ENCODE assay signal across 18 cellular contexts in genomic region chr1:10106756-10107479, GRCh38.
DNase-seq lines count a peak whose midpoint lies in the region; ATAC-seq and TF ChIP-seq lines count a peak whose summit lies in the region.
"Had no signal": no experiment of that assay in that cellular context is flagged by ENCODE, and none has a peak within 500 bp of the region (broad histone marks: within the 10 kb centered on the region; RNA-seq: fewer than 3 reads in every experiment).

No MANE protein-coding gene starts in this region.

- TF ChIP-seq CTCF in SK-N-SH (IDR thresholded peaks at IDR 0.05) (no peak), glutamatergic neuron (IDR thresholded peaks at IDR 0.05; ENCODE audit: partially characterized antibody, unreplicated experiment) (no peak)

- H3K4me1 ChIP-seq in SK-N-SH (ENCODE audit: control insufficient read depth in 1 of 2, insufficient read depth in 2 of 2, low read depth in 1 of 2, low read length in 1 of 2) (peaks cover 3 to 24% of the 10 kb centered on the region in 2 experiments; a peak in 2 of 4 replicates), SJSA1 (replicated peaks) (peaks cover 38% of the 10 kb centered on the region)

- TF ChIP-seq RAD21 in SK-N-SH (IDR thresholded peaks at IDR 0.05; ENCODE audit: low read length): no peak

- no peak overlapping the region; the same call in 1 of the 2 replicates for H3K9ac ChIP-seq in SK-N-SH

- H3K79me2 ChIP-seq in SK-N-SH (ENCODE audit: insufficient read depth): peaks cover 22% of the 10 kb centered on the region

- peak overlapping the region; percentile 50; the same call in 1 of the 2 replicates for H3K4me2 ChIP-seq in SK-N-SH

- TF ChIP-seq EP300 in SK-N-SH (IDR thresholded peaks at IDR 0.05; ENCODE audit: borderline replicate concordance in 1 of 2, low read depth in 1 of 2, low read length in 1 of 2): no peak

- H3K9me3 Mint-ChIP-seq in glutamatergic neuron (ENCODE audit: unreplicated experiment): peaks cover 1% of the 10 kb centered on the region

- no peak overlapping the region for H2AFZ ChIP-seq in SK-N-SH (ENCODE audit: low read depth)

- H3K27ac Mint-ChIP-seq in glutamatergic neuron (ENCODE audit: unreplicated experiment): peak overlapping the region; percentile 13
- H3K27ac Mint-ChIP-seq: activated CD4-positive, alpha-beta T cell treated with anti-CD3 and anti-CD28 coated beads for 36 hours had no signal

- WGBS in SK-N-SH (ENCODE audit: low lambda C conversion rate): 96% methylated on average over 7 of the region's 7 CpGs

- H3K27ac ChIP-seq in SK-N-SH (ENCODE audit: low read depth in 2 of 2, low read length in 1 of 2): peak overlapping the region in 1 of 2 experiments; percentile 83; a peak in 2 of 4 replicates
- H3K27ac ChIP-seq in SJSA1: peak overlapping the region; percentile 90
- H3K27ac ChIP-seq in substantia nigra (ENCODE audit: low read depth, low read length, poor library complexity, severe bottlenecking): peak overlapping the region; percentile 40
- H3K27ac ChIP-seq: 22Rv1 had no signal

- H4K20me1 ChIP-seq in SK-N-SH (ENCODE audit: insufficient read depth): no peaks in the 10 kb centered on the region; the same call in 1 of the 2 replicates

- H3K9me3 ChIP-seq in SK-N-SH (no peaks in the 10 kb centered on the region), SJSA1 (replicated peaks) (no peaks in the 10 kb centered on the region)

- CTCF ChIA-PET in SK-N-SH (lab: Yijun Ruan, JAX): no interaction called here

- DNase-seq in SK-N-SH (no peak), SJSA1 (ENCODE audit: low read depth in 1 of 2, low spot score in 2 of 2) (no peak), glutamatergic neuron (no peak), substantia nigra (lab: John Stamatoyannopoulos, UW) (no peak), COLO829 (ENCODE audit: low spot score) (no peak)
- DNase-seq: activated CD4-positive, alpha-beta T cell treated with anti-CD3 and anti-CD28 coated beads for 36 hours; C1 segment of cervical spinal cord; DMS79 treated with DMSO at 0.1 percent for 48 hours; hypothalamus; NCI-H1092 treated with DMSO at 0.1 percent for 48 hours; NCI-H82; RPMI8226; stimulated activated CD4-positive, alpha-beta T cell treated with anti-CD3 and anti-CD28 coated beads, Interleukin-4, amount 100 ng/mL, for 4 hours had no signal

- H3K27me3 ChIP-seq in SK-N-SH (ENCODE audit: insufficient read depth) (no peaks in the 10 kb centered on the region), SJSA1 (replicated peaks) (no peaks in the 10 kb centered on the region)

- no peaks in the 10 kb centered on the region for H3K9me2 ChIP-seq in SK-N-SH

- ATAC-seq in SK-N-SH treated with all-trans-retinoic acid at 6 μM for 48 hours (no peak), GM18498 (IDR thresholded peaks at IDR 0.05; ENCODE audit: unreplicated experiment) (no peak), HG03432 (IDR thresholded peaks at IDR 0.05; ENCODE audit: unreplicated experiment) (no peak)
- ATAC-seq: activated CD4-positive, alpha-beta T cell treated with anti-CD3 and anti-CD28 coated beads for 36 hours; left colon had no signal

- H3K36me3 ChIP-seq in SK-N-SH (replicated peaks in 1 of 2; ENCODE audit: control insufficient read depth in 1 of 2, insufficient read depth in 2 of 2, low read length in 1 of 2) (peaks cover 42 to 55% of the 10 kb centered on the region in 2 experiments), SJSA1 (peaks cover 63% of the 10 kb centered on the region)

- H3K27me3 Mint-ChIP-seq in glutamatergic neuron (ENCODE audit: unreplicated experiment): peaks cover 2% of the 10 kb centered on the region
- H3K27me3 Mint-ChIP-seq: activated CD4-positive, alpha-beta T cell treated with anti-CD3 and anti-CD28 coated beads for 36 hours had no signal

- H3K4me3 ChIP-seq in SK-N-SH (ENCODE audit: low read depth in 2 of 2, low read length in 1 of 2): no peak overlapping the region
- H3K4me3 ChIP-seq in SJSA1: no peak overlapping the region

- H3K36me3 Mint-ChIP-seq in glutamatergic neuron (ENCODE audit: unreplicated experiment): peaks cover 4% of the 10 kb centered on the region

- no peaks in the 10 kb centered on the region for H3K4me1 Mint-ChIP-seq in glutamatergic neuron (ENCODE audit: low read depth, unreplicated experiment)
- H3K4me1 Mint-ChIP-seq: activated CD4-positive, alpha-beta T cell treated with anti-CD3 and anti-CD28 coated beads for 36 hours had no signal

- H3F3A ChIP-seq in SK-N-SH (replicated peaks; ENCODE audit: insufficient read depth): peaks cover 25% of the 10 kb centered on the region

- no peak overlapping the region for H3K4me3 Mint-ChIP-seq in glutamatergic neuron (ENCODE audit: unreplicated experiment)
- H3K4me3 Mint-ChIP-seq: activated CD4-positive, alpha-beta T cell treated with anti-CD3 and anti-CD28 coated beads for 36 hours had no signal

- POLR2A ChIA-PET in SK-N-SH (lab: Yijun Ruan, JAX): no interaction called here

TF ChIP-seq in SK-N-SH, 30 proteins besides CTCF, POLR2A, EP300 and RAD21 (continues in another document):
- no peak for TF ChIP-seq EZH2phosphoT487 (IDR thresholded peaks at IDR 0.05; ENCODE audit: borderline replicate concordance, low read depth)
- no peak for TF ChIP-seq SMC3 (IDR thresholded peaks at IDR 0.05; ENCODE audit: low read depth, low read length)
- no peak for TF ChIP-seq SIN3A (IDR thresholded peaks at IDR 0.05; ENCODE audit: borderline replicate concordance, low read depth, low read length)
- TF ChIP-seq MEF2A (IDR thresholded peaks at IDR 0.05; ENCODE audit: borderline replicate concordance, low read depth): no peak
- no peak for TF ChIP-seq MAX (IDR thresholded peaks at IDR 0.05; ENCODE audit: low read depth)
- TF ChIP-seq USF1 (IDR thresholded peaks at IDR 0.05; ENCODE audit: borderline replicate concordance, low read depth): no peak
- TF ChIP-seq RXRA (IDR thresholded peaks at IDR 0.05; ENCODE audit: borderline replicate concordance, low read depth): no peak
- TF ChIP-seq USF2 (IDR thresholded peaks at IDR 0.05; ENCODE audit: borderline replicate concordance, low read depth, low read length): no peak
- no peak for TF ChIP-seq YY1 (IDR thresholded peaks at IDR 0.05; ENCODE audit: low read depth)

TF ChIP-seq in SK-N-SH treated with all-trans-retinoic acid at 6 μM for 48 hours, 23 proteins besides CTCF, POLR2A, EP300 and RAD21 (continues in another document):
- TF ChIP-seq TCF4 (CRISPR knock-in tag; IDR thresholded peaks at IDR 0.05; ENCODE audit: borderline replicate concordance) (no peak), TSHZ2 (CRISPR knock-in tag; IDR thresholded peaks at IDR 0.05) (no peak), ZC3H10 (CRISPR knock-in tag; IDR thresholded peaks at IDR 0.05) (no peak), ZNF565 (CRISPR knock-in tag; conservative IDR thresholded peaks at IDR 0.05; ENCODE audit: low read depth) (no peak), CSDC2 (CRISPR knock-in tag; IDR thresholded peaks at IDR 0.05) (no peak), POU6F1 (CRISPR knock-in tag; IDR thresholded peaks at IDR 0.05; ENCODE audit: borderline replicate concordance, low read depth) (no peak), OSR1 (CRISPR knock-in tag; IDR thresholded peaks at IDR 0.05) (no peak), PATZ1 (CRISPR knock-in tag; IDR thresholded peaks at IDR 0.05; ENCODE audit: borderline replicate concordance) (no peak)
